In the genomic region with DNA sequence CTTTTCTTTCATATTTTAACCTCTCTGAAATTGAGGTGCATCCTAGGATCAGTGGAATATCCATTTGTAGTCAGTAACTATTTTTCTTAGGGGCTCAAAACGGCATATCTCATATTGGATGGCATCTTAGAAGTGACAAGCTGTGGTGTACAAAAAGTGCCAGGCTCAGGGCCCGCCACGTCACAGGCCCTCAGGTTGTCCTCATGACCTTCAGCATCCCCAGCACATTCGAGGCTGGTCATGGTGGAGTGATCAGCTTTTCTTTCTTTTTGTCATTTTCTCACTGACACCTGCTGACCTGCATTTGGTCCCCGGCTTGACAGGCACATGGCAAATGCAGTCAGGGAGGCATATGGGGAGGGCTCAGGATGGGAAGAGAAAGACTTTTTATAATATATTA, we compare ENCODE assay signal across 19 cellular contexts. TPM values are rescaled to one million over a fixed set of nuclear protein-coding genes. Genes with fewer than 3 reads are reported as not detected.
DNase-seq lines count a peak whose midpoint lies in the region; ATAC-seq and TF ChIP-seq lines count a peak whose summit lies in the region.
"Had no signal": no experiment of that assay in that cellular context is flagged by ENCODE, and none has a peak within 500 bp of the region (broad histone marks: within the 10 kb centered on the region; RNA-seq: fewer than 3 reads in every experiment).

No MANE protein-coding gene starts in this region.

- no peak for ATAC-seq in SK-N-SH treated with all-trans-retinoic acid at 6 μM for 48 hours
- ATAC-seq in upper lobe of right lung: no peak
- no peak for ATAC-seq in GM21528 (IDR thresholded peaks at IDR 0.05; ENCODE audit: low FRiP score, unreplicated experiment)
- ATAC-seq: PC-3 had no signal

- WGBS in SK-N-SH (ENCODE audit: low lambda C conversion rate): 76% methylated on average over 5 of the region's 5 CpGs

- intact Hi-C loops in upper lobe of right lung (cut with DNase I): no loop called here

- H3K4me3 ChIP-seq in SK-N-SH (ENCODE audit: low read depth in 2 of 2, low read length in 1 of 2): no peak overlapping the region
- H3K4me3 ChIP-seq in upper lobe of right lung: no peak overlapping the region
- H3K4me3 ChIP-seq: A549, GM23248 had no signal

- H3K79me2 ChIP-seq in SK-N-SH (ENCODE audit: insufficient read depth): no peaks in the 10 kb centered on the region

- DNase-seq in SK-N-SH: no peak
- peak; percentile 46 for DNase-seq in medulla oblongata (ENCODE audit: extremely low spot score)
- no peak for DNase-seq in upper lobe of right lung
- no peak for DNase-seq in AML-193 (lab: John Stamatoyannopoulos, UW)
- DNase-seq in SKM-1 treated with dmso at 0.1 percent for 144 hours (lab: John Stamatoyannopoulos, UW; ENCODE audit: unreplicated experiment): no peak
- DNase-seq: Calu3; CD4-positive, alpha-beta T cell; GM23248; KBM-7; NCI-H1048; NCI-H1694; NCI-H526; PC-3 had no signal

- H4K20me1 ChIP-seq in SK-N-SH (ENCODE audit: insufficient read depth): no peaks in the 10 kb centered on the region

- H3K27me3 ChIP-seq in SK-N-SH (ENCODE audit: insufficient read depth) (no peaks in the 10 kb centered on the region), upper lobe of right lung (no peaks in the 10 kb centered on the region)

- no peaks in the 10 kb centered on the region for H3K36me3 ChIP-seq in SK-N-SH (replicated peaks in 1 of 2; ENCODE audit: control insufficient read depth in 1 of 2, insufficient read depth in 2 of 2, low read length in 1 of 2)
- no peaks in the 10 kb centered on the region for H3K36me3 ChIP-seq in upper lobe of right lung

- TF ChIP-seq RAD21 in SK-N-SH (IDR thresholded peaks at IDR 0.05; ENCODE audit: low read length): no peak

- H3F3A ChIP-seq in SK-N-SH (replicated peaks; ENCODE audit: insufficient read depth): peaks cover 11% of the 10 kb centered on the region

- CTCF ChIA-PET in SK-N-SH (lab: Yijun Ruan, JAX): interaction anchor here (0.5 to 1.0 kb wide), 7 partner anchors 11 to 348 kb away, joined by 3 read pairs; no protein-coding TSS in a partner anchor

- no peaks in the 10 kb centered on the region for H3K9me2 ChIP-seq in SK-N-SH

- H3K9me3 ChIP-seq in SK-N-SH (no peaks in the 10 kb centered on the region), upper lobe of right lung (no peaks in the 10 kb centered on the region)
- H3K9me3 ChIP-seq: A549 had no signal

- no peak overlapping the region for H3K27ac ChIP-seq in SK-N-SH (ENCODE audit: low read depth in 2 of 2, low read length in 1 of 2)
- H3K27ac ChIP-seq in angular gyrus (ENCODE audit: low read depth, low read length): peak overlapping the region; percentile 83
- peak overlapping the region; percentile 51 for H3K27ac ChIP-seq in upper lobe of right lung
- H3K27ac ChIP-seq: A549, GM23248, HL-60 had no signal

- POLR2A ChIA-PET in SK-N-SH (lab: Yijun Ruan, JAX): no interaction called here

- no peak for TF ChIP-seq EP300 in SK-N-SH (IDR thresholded peaks at IDR 0.05; ENCODE audit: borderline replicate concordance in 1 of 2, low read depth in 1 of 2, low read length in 1 of 2)

- no peak overlapping the region for H3K9ac ChIP-seq in SK-N-SH
- H3K9ac ChIP-seq: GM23248 had no signal

- H3K4me2 ChIP-seq in SK-N-SH: no peak overlapping the region
- H3K4me2 ChIP-seq: A549 had no signal

- TF ChIP-seq CTCF in SK-N-SH (IDR thresholded peaks at IDR 0.05): no peak
- no peak for TF ChIP-seq CTCF in upper lobe of right lung (IDR thresholded peaks at IDR 0.05)

- H2AFZ ChIP-seq in SK-N-SH (ENCODE audit: low read depth): no peak overlapping the region
- H2AFZ ChIP-seq: GM23248 had no signal

- peaks cover 4 to 21% of the 10 kb centered on the region in 2 experiments; a peak in 3 of 4 replicates for H3K4me1 ChIP-seq in SK-N-SH (ENCODE audit: control insufficient read depth in 1 of 2, insufficient read depth in 2 of 2, low read depth in 1 of 2, low read length in 1 of 2)
- H3K4me1 ChIP-seq in upper lobe of right lung: peaks cover 10% of the 10 kb centered on the region
- H3K4me1 ChIP-seq: A549 had no signal

TF ChIP-seq in SK-N-SH, 30 proteins besides CTCF, POLR2A, EP300 and RAD21:
- TF ChIP-seq MXI1 (IDR thresholded peaks at IDR 0.05; ENCODE audit: low read depth, low read length) (peak; percentile 37; the same call in 1 of the 2 replicates), CHD2 (IDR thresholded peaks at IDR 0.05; ENCODE audit: low read length, partially characterized antibody) (no peak)

TF ChIP-seq in SK-N-SH treated with all-trans-retinoic acid at 6 μM for 48 hours, 23 proteins besides CTCF, POLR2A, EP300 and RAD21:
- TF ChIP-seq ZC3H10 (CRISPR knock-in tag; IDR thresholded peaks at IDR 0.05) (no peak), ZNF70 (CRISPR knock-in tag; IDR thresholded peaks at IDR 0.05) (no peak)

RNA-seq across cellular contexts. Expression of gene E2F1, which starts 7.1 kb away (rescaled TPM):
- polyA plus RNA-seq in SK-N-SH (2012; rRNA removed): 12.4 and 15.0 TPM in 2 replicates
- 7.9 and 11.4 TPM in 2 replicates for polyA plus RNA-seq in SK-N-SH (2012; cell fraction: cytosol; rRNA removed)
- polyA plus RNA-seq in SK-N-SH (2012; cell fraction: nucleus; rRNA removed): 32.7 and 45.1 TPM in 2 replicates
- total RNA-seq in upper lobe of right lung: 2.4 TPM

RNA-seq across cellular contexts. Expression of gene NECAB3, which starts 19.0 kb away (rescaled TPM):
- 20.1 and 25.1 TPM in 2 replicates for polyA plus RNA-seq in SK-N-SH (2012; rRNA removed)
- 5.8 and 10.6 TPM in 2 replicates for polyA plus RNA-seq in SK-N-SH (2012; cell fraction: cytosol; rRNA removed)
- polyA plus RNA-seq in SK-N-SH (2012; cell fraction: nucleus; rRNA removed): 112 and 142 TPM in 2 replicates
- 56.2 TPM for total RNA-seq in upper lobe of right lung

RNA-seq across cellular contexts. Expression of gene ACTL10, which starts 26.5 kb away (rescaled TPM):
- polyA plus RNA-seq in SK-N-SH (2012; rRNA removed): 0.19 and 0.25 TPM in 2 replicates
- polyA plus RNA-seq in SK-N-SH (2012; cell fraction: cytosol; rRNA removed): 0.09 and 0.20 TPM in 2 replicates
- polyA plus RNA-seq in SK-N-SH (2012; cell fraction: nucleus; rRNA removed): 0.32 and 0.33 TPM in 2 replicates
- 1.3 TPM for total RNA-seq in upper lobe of right lung
- total RNA-seq: SK-MEL-5 had no signal
- polyA plus RNA-seq: A549 had no signal

RNA-seq across cellular contexts. Expression of gene PXMP4, which starts 26.8 kb away (rescaled TPM):
- polyA plus RNA-seq in SK-N-SH (2012; rRNA removed): 5.6 and 5.7 TPM in 2 replicates
- polyA plus RNA-seq in SK-N-SH (2012; cell fraction: cytosol; rRNA removed): 2.0 and 3.4 TPM in 2 replicates
- polyA plus RNA-seq in SK-N-SH (2012; cell fraction: nucleus; rRNA removed): 2.9 and 4.0 TPM in 2 replicates
- total RNA-seq in upper lobe of right lung: 35.6 TPM
- total RNA-seq: PC-3 had no signal

RNA-seq across cellular contexts. Expression of gene C20orf144, which starts 31.1 kb away (rescaled TPM):
- 0.12 and 0.13 TPM in 2 replicates for polyA plus RNA-seq in SK-N-SH (2012; rRNA removed)
- 0.10 and 0.18 TPM in 2 replicates for polyA plus RNA-seq in SK-N-SH (2012; cell fraction: cytosol; rRNA removed)
- polyA plus RNA-seq in SK-N-SH (2012; cell fraction: nucleus; rRNA removed): 0.08 and 0.15 TPM in 2 replicates
- total RNA-seq in upper lobe of right lung: 0.23 TPM
- total RNA-seq: GM23248, PC-3, SK-MEL-5 had no signal

Comparison
In these comparisons a context has a peak if more than half of its experiments do, and no peak if none do; other contexts are left out.
1. H3K27ac ChIP-seq: peak in angular gyrus (single experiment) and upper lobe of right lung (single experiment); none in SK-N-SH (0 of 2).